In genomic region chr20:39988991-39989390, GRCh38 we compare ENCODE assay signal across 24 cellular contexts.
"Had no signal": no experiment of that assay in that cellular context is flagged by ENCODE, and none has a peak within 500 bp of the region (broad histone marks: within the 10 kb centered on the region; RNA-seq: fewer than 3 reads in every experiment).

No MANE protein-coding gene starts in this region.

- H3K4me3 ChIP-seq: colonic mucosa, esophagus squamous epithelium, gastrocnemius medialis, heart right ventricle, left ventricle myocardium inferior, lower lobe of right lung, mucosa of descending colon had no signal

- DNase-seq: colonic mucosa; cortex of kidney; effector CD8-positive, alpha-beta T cell; effector memory CD8-positive, alpha-beta T cell; endodermal cell; erythroblast; esophagus squamous epithelium; foreskin fibroblast; foreskin melanocyte; gastrocnemius medialis; glutamatergic neuron; head of caudate nucleus; heart right ventricle; hippocampal formation; left cardiac atrium; left ventricle myocardium inferior; lower lobe of right lung; mesenchymal stem cell; mucosa of descending colon had no signal

- H3K27me3 ChIP-seq: colonic mucosa, esophagus squamous epithelium, gastrocnemius medialis, heart right ventricle had no signal

- H3K9me3 ChIP-seq: colonic mucosa, esophagus squamous epithelium had no signal

- H3K36me3 ChIP-seq: colonic mucosa, esophagus squamous epithelium, gastrocnemius medialis, heart right ventricle, left ventricle myocardium inferior, lower lobe of right lung had no signal

- H3K27ac ChIP-seq: colonic mucosa, epithelial cell of prostate, esophagus squamous epithelium, heart right ventricle, left ventricle myocardium inferior, lower lobe of right lung had no signal

- H3K27ac Mint-ChIP-seq: dendritic cell treated with granulocyte-macrophage colony-stimulating factor and Interleukin-4, amounts not matched to agents 40 ng/mL and 50 ng/mL, for 4 days; effector memory CD8-positive, alpha-beta T cell; endodermal cell; mesothelial cell of epicardium had no signal

- H3K4me3 Mint-ChIP-seq: dendritic cell treated with granulocyte-macrophage colony-stimulating factor and Interleukin-4, amounts not matched to agents 40 ng/mL and 50 ng/mL, for 4 days; effector memory CD8-positive, alpha-beta T cell; endodermal cell; mesothelial cell of epicardium had no signal

- ATAC-seq: effector memory CD8-positive, alpha-beta T cell; esophagus mucosa; gastrocnemius medialis; heart right ventricle; left cardiac atrium; lower lobe of right lung; mucosa of descending colon had no signal

- FAIRE-seq: keratinocyte had no signal

- H3K4me1 ChIP-seq: colonic mucosa had no signal

- H3K27me3 Mint-ChIP-seq: dendritic cell treated with granulocyte-macrophage colony-stimulating factor and Interleukin-4, amounts not matched to agents 40 ng/mL and 50 ng/mL, for 4 days; effector memory CD8-positive, alpha-beta T cell had no signal
